In the genomic region with DNA sequence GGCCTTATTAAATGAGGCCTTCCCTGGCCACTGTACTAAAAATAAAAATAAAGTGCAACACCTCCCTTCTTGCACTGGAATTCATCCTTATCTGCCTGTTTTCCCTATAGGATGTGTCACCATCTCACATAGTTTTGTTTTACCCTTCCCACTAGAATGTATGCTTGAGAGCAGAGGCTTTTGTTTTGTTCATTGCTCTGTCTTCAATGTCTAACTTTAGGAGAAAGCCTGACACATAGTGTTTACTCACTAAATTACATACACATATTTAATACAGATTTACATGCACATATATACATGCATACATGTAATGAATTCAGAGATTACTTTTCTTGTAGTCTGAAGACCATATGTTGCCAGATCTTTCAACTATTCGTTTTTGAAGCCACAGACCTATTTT, we compare ENCODE assay signal across 1 cellular context.
TF ChIP-seq lines count a peak whose summit lies in the region.

No MANE protein-coding gene starts in this region.

TF ChIP-seq in GM23338, 12 proteins besides CTCF, POLR2A, EP300 and RAD21:
- TF ChIP-seq ZNF114 (CRISPR knock-in tag; IDR thresholded peaks at IDR 0.05) (no peak), POLR2AphosphoS5 (IDR thresholded peaks at IDR 0.05; ENCODE audit: low read depth) (no peak), NANOG (IDR thresholded peaks at IDR 0.05; ENCODE audit: borderline replicate concordance) (no peak), ZNF331 (CRISPR knock-in tag; IDR thresholded peaks at IDR 0.05; ENCODE audit: low read depth) (no peak), CREB1 (CRISPR knock-in tag; IDR thresholded peaks at IDR 0.05; ENCODE audit: low read depth) (no peak), EZH2 (IDR thresholded peaks at IDR 0.05; ENCODE audit: low read depth, unreplicated experiment) (no peak), JUNB (IDR thresholded peaks at IDR 0.05; ENCODE audit: unreplicated experiment) (no peak), STAT1 (IDR thresholded peaks at IDR 0.05; ENCODE audit: unreplicated experiment) (no peak), EZH2phosphoT487 (IDR thresholded peaks at IDR 0.05; ENCODE audit: unreplicated experiment) (no peak)
- TF ChIP-seq, protein P1, sequence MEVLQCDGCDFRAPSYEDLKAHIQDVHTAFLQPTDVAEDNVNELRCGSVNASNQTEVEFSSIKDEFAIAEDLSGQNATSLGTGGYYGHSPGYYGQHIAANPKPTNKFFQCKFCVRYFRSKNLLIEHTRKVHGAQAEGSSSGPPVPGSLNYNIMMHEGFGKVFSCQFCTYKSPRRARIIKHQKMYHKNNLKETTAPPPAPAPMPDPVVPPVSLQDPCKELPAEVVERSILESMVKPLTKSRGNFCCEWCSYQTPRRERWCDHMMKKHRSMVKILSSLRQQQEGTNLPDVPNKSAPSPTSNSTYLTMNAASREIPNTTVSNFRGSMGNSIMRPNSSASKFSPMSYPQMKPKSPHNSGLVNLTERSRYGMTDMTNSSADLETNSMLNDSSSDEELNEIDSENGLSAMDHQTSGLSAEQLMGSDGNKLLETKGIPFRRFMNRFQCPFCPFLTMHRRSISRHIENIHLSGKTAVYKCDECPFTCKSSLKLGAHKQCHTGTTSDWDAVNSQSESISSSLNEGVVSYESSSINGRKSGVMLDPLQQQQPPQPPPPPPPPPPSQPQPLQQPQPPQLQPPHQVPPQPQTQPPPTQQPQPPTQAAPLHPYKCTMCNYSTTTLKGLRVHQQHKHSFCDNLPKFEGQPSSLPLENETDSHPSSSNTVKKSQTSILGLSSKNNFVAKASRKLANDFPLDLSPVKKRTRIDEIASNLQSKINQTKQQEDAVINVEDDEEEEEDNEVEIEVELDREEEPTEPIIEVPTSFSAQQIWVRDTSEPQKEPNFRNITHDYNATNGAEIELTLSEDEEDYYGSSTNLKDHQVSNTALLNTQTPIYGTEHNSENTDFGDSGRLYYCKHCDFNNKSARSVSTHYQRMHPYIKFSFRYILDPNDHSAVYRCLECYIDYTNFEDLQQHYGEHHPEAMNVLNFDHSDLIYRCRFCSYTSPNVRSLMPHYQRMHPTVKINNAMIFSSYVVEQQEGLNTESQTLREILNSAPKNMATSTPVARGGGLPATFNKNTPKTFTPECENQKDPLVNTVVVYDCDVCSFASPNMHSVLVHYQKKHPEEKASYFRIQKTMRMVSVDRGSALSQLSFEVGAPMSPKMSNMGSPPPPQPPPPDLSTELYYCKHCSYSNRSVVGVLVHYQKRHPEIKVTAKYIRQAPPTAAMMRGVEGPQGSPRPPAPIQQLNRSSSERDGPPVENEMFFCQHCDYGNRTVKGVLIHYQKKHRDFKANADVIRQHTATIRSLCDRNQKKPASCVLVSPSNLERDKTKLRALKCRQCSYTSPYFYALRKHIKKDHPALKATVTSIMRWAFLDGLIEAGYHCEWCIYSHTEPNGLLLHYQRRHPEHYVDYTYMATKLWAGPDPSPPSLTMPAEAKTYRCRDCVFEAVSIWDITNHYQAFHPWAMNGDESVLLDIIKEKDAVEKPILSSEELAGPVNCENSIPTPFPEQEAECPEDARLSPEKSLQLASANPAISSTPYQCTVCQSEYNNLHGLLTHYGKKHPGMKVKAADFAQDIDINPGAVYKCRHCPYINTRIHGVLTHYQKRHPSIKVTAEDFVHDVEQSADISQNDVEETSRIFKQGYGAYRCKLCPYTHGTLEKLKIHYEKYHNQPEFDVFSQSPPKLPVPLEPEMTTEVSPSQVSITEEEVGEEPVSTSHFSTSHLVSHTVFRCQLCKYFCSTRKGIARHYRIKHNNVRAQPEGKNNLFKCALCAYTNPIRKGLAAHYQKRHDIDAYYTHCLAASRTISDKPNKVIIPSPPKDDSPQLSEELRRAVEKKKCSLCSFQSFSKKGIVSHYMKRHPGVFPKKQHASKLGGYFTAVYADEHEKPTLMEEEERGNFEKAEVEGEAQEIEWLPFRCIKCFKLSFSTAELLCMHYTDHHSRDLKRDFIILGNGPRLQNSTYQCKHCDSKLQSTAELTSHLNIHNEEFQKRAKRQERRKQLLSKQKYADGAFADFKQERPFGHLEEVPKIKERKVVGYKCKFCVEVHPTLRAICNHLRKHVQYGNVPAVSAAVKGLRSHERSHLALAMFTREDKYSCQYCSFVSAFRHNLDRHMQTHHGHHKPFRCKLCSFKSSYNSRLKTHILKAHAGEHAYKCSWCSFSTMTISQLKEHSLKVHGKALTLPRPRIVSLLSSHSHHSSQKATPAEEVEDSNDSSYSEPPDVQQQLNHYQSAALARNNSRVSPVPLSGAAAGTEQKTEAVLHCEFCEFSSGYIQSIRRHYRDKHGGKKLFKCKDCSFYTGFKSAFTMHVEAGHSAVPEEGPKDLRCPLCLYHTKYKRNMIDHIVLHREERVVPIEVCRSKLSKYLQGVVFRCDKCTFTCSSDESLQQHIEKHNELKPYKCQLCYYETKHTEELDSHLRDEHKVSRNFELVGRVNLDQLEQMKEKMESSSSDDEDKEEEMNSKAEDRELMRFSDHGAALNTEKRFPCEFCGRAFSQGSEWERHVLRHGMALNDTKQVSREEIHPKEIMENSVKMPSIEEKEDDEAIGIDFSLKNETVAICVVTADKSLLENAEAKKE (CRISPR knock-in tag; IDR thresholded peaks at IDR 0.05) = no peak
- TF ChIP-seq, protein P2, sequence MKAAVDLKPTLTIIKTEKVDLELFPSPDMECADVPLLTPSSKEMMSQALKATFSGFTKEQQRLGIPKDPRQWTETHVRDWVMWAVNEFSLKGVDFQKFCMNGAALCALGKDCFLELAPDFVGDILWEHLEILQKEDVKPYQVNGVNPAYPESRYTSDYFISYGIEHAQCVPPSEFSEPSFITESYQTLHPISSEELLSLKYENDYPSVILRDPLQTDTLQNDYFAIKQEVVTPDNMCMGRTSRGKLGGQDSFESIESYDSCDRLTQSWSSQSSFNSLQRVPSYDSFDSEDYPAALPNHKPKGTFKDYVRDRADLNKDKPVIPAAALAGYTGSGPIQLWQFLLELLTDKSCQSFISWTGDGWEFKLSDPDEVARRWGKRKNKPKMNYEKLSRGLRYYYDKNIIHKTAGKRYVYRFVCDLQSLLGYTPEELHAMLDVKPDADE (IDR thresholded peaks at IDR 0.05) = no peak
- TF ChIP-seq, protein P3, sequence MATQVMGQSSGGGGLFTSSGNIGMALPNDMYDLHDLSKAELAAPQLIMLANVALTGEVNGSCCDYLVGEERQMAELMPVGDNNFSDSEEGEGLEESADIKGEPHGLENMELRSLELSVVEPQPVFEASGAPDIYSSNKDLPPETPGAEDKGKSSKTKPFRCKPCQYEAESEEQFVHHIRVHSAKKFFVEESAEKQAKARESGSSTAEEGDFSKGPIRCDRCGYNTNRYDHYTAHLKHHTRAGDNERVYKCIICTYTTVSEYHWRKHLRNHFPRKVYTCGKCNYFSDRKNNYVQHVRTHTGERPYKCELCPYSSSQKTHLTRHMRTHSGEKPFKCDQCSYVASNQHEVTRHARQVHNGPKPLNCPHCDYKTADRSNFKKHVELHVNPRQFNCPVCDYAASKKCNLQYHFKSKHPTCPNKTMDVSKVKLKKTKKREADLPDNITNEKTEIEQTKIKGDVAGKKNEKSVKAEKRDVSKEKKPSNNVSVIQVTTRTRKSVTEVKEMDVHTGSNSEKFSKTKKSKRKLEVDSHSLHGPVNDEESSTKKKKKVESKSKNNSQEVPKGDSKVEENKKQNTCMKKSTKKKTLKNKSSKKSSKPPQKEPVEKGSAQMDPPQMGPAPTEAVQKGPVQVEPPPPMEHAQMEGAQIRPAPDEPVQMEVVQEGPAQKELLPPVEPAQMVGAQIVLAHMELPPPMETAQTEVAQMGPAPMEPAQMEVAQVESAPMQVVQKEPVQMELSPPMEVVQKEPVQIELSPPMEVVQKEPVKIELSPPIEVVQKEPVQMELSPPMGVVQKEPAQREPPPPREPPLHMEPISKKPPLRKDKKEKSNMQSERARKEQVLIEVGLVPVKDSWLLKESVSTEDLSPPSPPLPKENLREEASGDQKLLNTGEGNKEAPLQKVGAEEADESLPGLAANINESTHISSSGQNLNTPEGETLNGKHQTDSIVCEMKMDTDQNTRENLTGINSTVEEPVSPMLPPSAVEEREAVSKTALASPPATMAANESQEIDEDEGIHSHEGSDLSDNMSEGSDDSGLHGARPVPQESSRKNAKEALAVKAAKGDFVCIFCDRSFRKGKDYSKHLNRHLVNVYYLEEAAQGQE (IDR thresholded peaks at IDR 0.05; ENCODE audit: unreplicated experiment) = no peak
